8 cellular contexts compared by ENCODE assay signal in the genomic region with DNA sequence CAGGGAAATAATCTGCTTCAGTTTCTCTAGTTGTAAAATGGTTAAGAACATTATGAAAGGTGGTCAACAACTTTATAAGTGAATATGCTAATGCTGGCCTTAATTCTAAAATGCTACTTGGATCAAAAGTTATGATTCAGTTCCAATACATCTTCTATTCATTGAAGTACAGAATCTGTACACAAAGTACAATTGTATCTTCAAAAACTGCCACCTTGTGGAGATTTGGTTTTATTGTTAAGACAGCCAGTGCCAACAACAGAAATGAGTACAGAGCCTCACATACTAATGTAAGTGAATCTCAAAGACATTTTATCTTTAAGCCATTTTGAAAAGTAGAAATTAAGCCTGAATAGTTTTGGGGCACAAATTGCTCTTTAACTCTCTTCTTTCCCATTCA.
DNase-seq lines count a peak whose midpoint lies in the region; ATAC-seq and TF ChIP-seq lines count a peak whose summit lies in the region.

No MANE protein-coding gene starts in this region.

- no peaks in the 10 kb centered on the region for H3K79me2 ChIP-seq in parathyroid adenoma

- POLR2A ChIA-PET in AG04450 (lab: Yijun Ruan, JAX): no interaction called here

- no peaks in the 10 kb centered on the region for H3K27me3 Mint-ChIP-seq in T-helper 17 cell

- H2AFZ ChIP-seq in parathyroid adenoma: no peak overlapping the region

- H3K9ac ChIP-seq in parathyroid adenoma: no peak overlapping the region

- no peak for ATAC-seq in T-helper 17 cell
- no peak for ATAC-seq in GM21717 (IDR thresholded peaks at IDR 0.05; ENCODE audit: unreplicated experiment)
- no peak for ATAC-seq in GM19023 (IDR thresholded peaks at IDR 0.05; ENCODE audit: unreplicated experiment)

- H3K4me1 Mint-ChIP-seq in T-helper 17 cell: no peaks in the 10 kb centered on the region

- H3K27me3 ChIP-seq in AG04450 (ENCODE audit: control insufficient read depth, insufficient read depth, low read length): no peaks in the 10 kb centered on the region
- H3K27me3 ChIP-seq in parathyroid adenoma (ENCODE audit: control insufficient read depth, insufficient read depth, low read length): no peaks in the 10 kb centered on the region

- no peak overlapping the region for H3K4me3 Mint-ChIP-seq in T-helper 17 cell

- H3K4me3 ChIP-seq in AG04450 (ENCODE audit: low read depth, low read length) (no peak overlapping the region), epithelial cell of esophagus (ENCODE audit: low read length) (no peak overlapping the region), parathyroid adenoma (ENCODE audit: low read depth, low read length) (no peak overlapping the region)

- H3K36me3 Mint-ChIP-seq in T-helper 17 cell (ENCODE audit: low read depth): no peaks in the 10 kb centered on the region

- H3K27ac Mint-ChIP-seq in T-helper 17 cell: no peak overlapping the region

- H3K4me1 ChIP-seq in parathyroid adenoma: no peaks in the 10 kb centered on the region

- CTCF ChIA-PET in AG04450 (lab: Charles Lee): interaction anchor here (0.8 to 2.8 kb wide), 6 partner anchors 9 to 215 kb away, joined by 3 to 31 read pairs (median 8); no protein-coding TSS in a partner anchor

- DNase-seq in AG04450 (ENCODE audit: low read depth, low spot score) (no peak), GM20000 (ENCODE audit: low spot score) (peak; percentile 29), NCI-H345 (lab: John Stamatoyannopoulos, UW) (peak; percentile 67), epithelial cell of esophagus (ENCODE audit: low read depth) (peak; percentile 61), T-helper 17 cell (no peak)

- no peaks in the 10 kb centered on the region for H3K36me3 ChIP-seq in parathyroid adenoma (ENCODE audit: control insufficient read depth, insufficient read depth, low read length)

- TF ChIP-seq CTCF in AG04450 (IDR thresholded peaks at IDR 0.05; ENCODE audit: low read depth, low read length) (peak; percentile 49), GM20000 (IDR thresholded peaks at IDR 0.05; ENCODE audit: extremely low read depth, missing control alignments) (no peak), epithelial cell of esophagus (IDR thresholded peaks at IDR 0.05; ENCODE audit: insufficient read depth, low read depth, low read length, missing control alignments) (peak; percentile 43), parathyroid adenoma (IDR thresholded peaks at IDR 0.05) (peak; percentile 22)

- H3K9me3 ChIP-seq in AG04450 (ENCODE audit: control insufficient read depth, insufficient read depth, low read length) (no peaks in the 10 kb centered on the region), parathyroid adenoma (ENCODE audit: control insufficient read depth, low read length) (no peaks in the 10 kb centered on the region), T-helper 17 cell (ENCODE audit: control insufficient read depth, low read length, poor library complexity, severe bottlenecking) (no peaks in the 10 kb centered on the region)

- no peak overlapping the region for H3K4me2 ChIP-seq in parathyroid adenoma (ENCODE audit: low read length)

- no peak overlapping the region for H3K27ac ChIP-seq in AG04450 (ENCODE audit: low read depth, low read length)
- no peak overlapping the region for H3K27ac ChIP-seq in parathyroid adenoma

Comparison
In these comparisons a context has a peak if more than half of its experiments do, and no peak if none do; other contexts are left out.
1. DNase-seq: peak in GM20000 (single experiment), NCI-H345 (single experiment) and epithelial cell of esophagus (single experiment); none in AG04450 (single experiment) and T-helper 17 cell (0 of 3).